Comparison of ENCODE assay signal across 25 cellular contexts in the genomic region with DNA sequence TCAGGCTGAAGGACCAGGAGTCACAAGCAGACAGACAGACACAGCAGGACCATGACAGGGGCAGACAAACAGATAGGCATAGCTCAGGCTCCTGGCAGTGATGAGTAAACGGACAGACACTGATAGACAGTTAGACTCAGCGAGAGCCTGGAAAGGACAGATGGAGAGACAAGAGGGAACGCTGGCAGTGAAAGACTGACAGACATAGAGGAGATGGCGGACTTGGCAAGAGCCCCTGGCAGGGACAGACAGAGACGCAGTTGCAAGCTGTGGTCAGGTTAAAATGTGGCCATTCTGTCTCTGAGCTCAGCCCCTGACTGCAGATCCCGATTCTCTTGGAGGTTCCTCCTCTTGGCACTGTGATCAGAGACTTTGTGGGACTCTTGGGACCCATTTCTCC. TPM values are rescaled to one million over a fixed set of nuclear protein-coding genes. Genes with fewer than 3 reads are reported as not detected.
A peak's percentile ranks its signal among the peaks of the same experiment; 100 is the strongest.
DNase-seq lines count a peak whose midpoint lies in the region; ATAC-seq and TF ChIP-seq lines count a peak whose summit lies in the region.
"Had no signal": no experiment of that assay in that cellular context is flagged by ENCODE, and none has a peak within 500 bp of the region (broad histone marks: within the 10 kb centered on the region; RNA-seq: fewer than 3 reads in every experiment).

No MANE protein-coding gene starts in this region.

- no peak for TF ChIP-seq CTCF in neural crest cell (conservative IDR thresholded peaks at IDR 0.05)
- TF ChIP-seq CTCF in prostate gland (IDR thresholded peaks at IDR 0.05) = no peak
- TF ChIP-seq CTCF in lower leg skin (IDR thresholded peaks at IDR 0.05) = no peak

- H3K27ac ChIP-seq in prostate gland = no peak overlapping the region
- H3K27ac ChIP-seq: 22Rv1, cardiac muscle cell, neural progenitor cell had no signal

- H3K9me3 ChIP-seq in prostate gland = no peaks in the 10 kb centered on the region
- H3K9me3 ChIP-seq: thoracic aorta had no signal

- H3K27ac Mint-ChIP-seq in activated naive CD8-positive, alpha-beta T cell treated with anti-CD3 and anti-CD28 coated beads, Interleukin-2, amount 50 U/mL, for 24 hours = peak overlapping the region; percentile 24
- H3K27ac Mint-ChIP-seq in neural crest cell (ENCODE audit: unreplicated experiment) = peak overlapping the region; percentile 53
- H3K27ac Mint-ChIP-seq: IgD-negative memory B cell, neural progenitor cell had no signal

- peaks cover 6% of the 10 kb centered on the region for H3K36me3 Mint-ChIP-seq in activated naive CD8-positive, alpha-beta T cell treated with anti-CD3 and anti-CD28 coated beads, Interleukin-2, amount 50 U/mL, for 24 hours (ENCODE audit: low read depth)
- H3K36me3 Mint-ChIP-seq in neural crest cell (ENCODE audit: low read depth) = no peaks in the 10 kb centered on the region
- H3K36me3 Mint-ChIP-seq: neural progenitor cell had no signal

- intact Hi-C loops in prostate gland (cut with DNase I) (no loop called here), lower leg skin (cut with DNase I; ENCODE audit: low total_unique reads) (no loop called here)

- no peaks in the 10 kb centered on the region for H3K27me3 Mint-ChIP-seq in activated naive CD8-positive, alpha-beta T cell treated with anti-CD3 and anti-CD28 coated beads, Interleukin-2, amount 50 U/mL, for 24 hours
- no peaks in the 10 kb centered on the region for H3K27me3 Mint-ChIP-seq in neural crest cell (ENCODE audit: low read depth)

- peak; percentile 37 for DNase-seq in NCI-H1694 treated with DMSO at 0.1 percent for 48 hours (lab: John Stamatoyannopoulos, UW)
- no peak for DNase-seq in NCI-H1694 (lab: John Stamatoyannopoulos, UW)
- DNase-seq in DMS 273 treated with DMSO at 0.1 percent for 48 hours (lab: John Stamatoyannopoulos, UW) = peak; percentile 28
- no peak for DNase-seq in activated naive CD8-positive, alpha-beta T cell treated with anti-CD3 and anti-CD28 coated beads, Interleukin-2, amount 50 U/mL, for 24 hours
- DNase-seq in neural crest cell (ENCODE audit: low read depth, low spot score) = no peak
- no peak for DNase-seq in prostate gland (ENCODE audit: low spot score)
- no peak for DNase-seq in epidermal melanocyte (ENCODE audit: insufficient read length, low spot score)
- no peak for DNase-seq in lower leg skin (ENCODE audit: low spot score in 2 of 2)
- DNase-seq: activated CD4-positive, alpha-beta T cell treated with anti-CD3 and anti-CD28 coated beads, Interleukin-2, amount 50 U/mL, for 4 hours; activated naive CD4-positive, alpha-beta T cell; AML-193; COR-L47; dermis blood vessel endothelial cell; head of caudate nucleus; left colon; midbrain; NCI-H524 had no signal

- H3K27me3 ChIP-seq in prostate gland (replicated peaks; ENCODE audit: insufficient read depth) = no peaks in the 10 kb centered on the region
- H3K27me3 ChIP-seq: cardiac muscle cell, neural progenitor cell had no signal

- H3K4me3 Mint-ChIP-seq in activated naive CD8-positive, alpha-beta T cell treated with anti-CD3 and anti-CD28 coated beads, Interleukin-2, amount 50 U/mL, for 24 hours = no peak overlapping the region
- H3K4me3 Mint-ChIP-seq in neural crest cell = no peak overlapping the region
- H3K4me3 Mint-ChIP-seq: IgD-negative memory B cell, neural progenitor cell had no signal

- WGBS in prostate gland = 83% methylated on average over 6 of the region's 6 CpGs
- WGBS in lower leg skin, 2 donors = 83 to 93% methylated on average over 6 of the region's 6 CpGs

- H3K9me3 Mint-ChIP-seq in activated naive CD8-positive, alpha-beta T cell treated with anti-CD3 and anti-CD28 coated beads, Interleukin-2, amount 50 U/mL, for 24 hours = no peaks in the 10 kb centered on the region
- no peaks in the 10 kb centered on the region for H3K9me3 Mint-ChIP-seq in neural crest cell
- H3K9me3 Mint-ChIP-seq: IgD-negative memory B cell, neural progenitor cell had no signal

- ATAC-seq in activated naive CD8-positive, alpha-beta T cell treated with anti-CD3 and anti-CD28 coated beads, Interleukin-2, amount 50 U/mL, for 24 hours = no peak
- ATAC-seq: left colon had no signal

- no peaks in the 10 kb centered on the region for H3K36me3 ChIP-seq in prostate gland
- H3K36me3 ChIP-seq: cardiac muscle cell, neural progenitor cell, thoracic aorta had no signal

- no peak overlapping the region for H3K4me3 ChIP-seq in prostate gland
- H3K4me3 ChIP-seq in lower leg skin (ENCODE audit: low read depth, poor library complexity, severe bottlenecking) = no peak overlapping the region
- H3K4me3 ChIP-seq: cardiac muscle cell, neural progenitor cell, thoracic aorta had no signal

- H3K4me1 ChIP-seq in prostate gland (replicated peaks) = no peaks in the 10 kb centered on the region
- H3K4me1 ChIP-seq: neural progenitor cell had no signal

- no peak for TF ChIP-seq POLR2A in prostate gland (IDR thresholded peaks at IDR 0.05)
- no peak for TF ChIP-seq POLR2A in lower leg skin (IDR thresholded peaks at IDR 0.05)

- H3K4me1 Mint-ChIP-seq in activated naive CD8-positive, alpha-beta T cell treated with anti-CD3 and anti-CD28 coated beads, Interleukin-2, amount 50 U/mL, for 24 hours = peaks cover 71% of the 10 kb centered on the region
- no peaks in the 10 kb centered on the region for H3K4me1 Mint-ChIP-seq in neural crest cell
- H3K4me1 Mint-ChIP-seq: neural progenitor cell had no signal

RNA-seq across cellular contexts. Expression of gene CSF2, which starts 13.6 kb away (rescaled TPM):
- not detected in 2 replicates for total RNA-seq in neural crest cell
- not detected for total RNA-seq in prostate gland
- total RNA-seq in lower leg skin = not detected
- total RNA-seq: cardiac muscle cell, left colon, MCF 10A, thoracic aorta had no signal

RNA-seq across cellular contexts. Expression of gene IL3, which starts 26.7 kb away (rescaled TPM):
- total RNA-seq in neural crest cell (not detected in 2 replicates), prostate gland (not detected), lower leg skin (not detected)
- total RNA-seq: cardiac muscle cell, dermis blood vessel endothelial cell, H4, left colon, MCF 10A, RPMI7951, thoracic aorta had no signal

Comparison
In these comparisons a context has a peak if more than half of its experiments do, and no peak if none do; other contexts are left out.
1. DNase-seq: peak in NCI-H1694 treated with DMSO at 0.1 percent for 48 hours (single experiment) and DMS 273 treated with DMSO at 0.1 percent for 48 hours (single experiment); none in NCI-H1694 (single experiment), activated naive CD8-positive, alpha-beta T cell treated with anti-CD3 and anti-CD28 coated beads, Interleukin-2, amount 50 U/mL, for 24 hours (single experiment), neural crest cell (single experiment), prostate gland (single experiment), epidermal melanocyte (single experiment) and lower leg skin (0 of 2).